In genomic region chr17:77889866-77890760, GRCh38 we compare ENCODE assay signal across 16 cellular contexts.
A peak's percentile ranks its signal among the peaks of the same experiment; 100 is the strongest.
DNase-seq lines count a peak whose midpoint lies in the region; ATAC-seq and TF ChIP-seq lines count a peak whose summit lies in the region.
"Had no signal": no experiment of that assay in that cellular context is flagged by ENCODE, and none has a peak within 500 bp of the region (broad histone marks: within the 10 kb centered on the region; RNA-seq: fewer than 3 reads in every experiment).

No MANE protein-coding gene starts in this region.

- peak; percentile 69 for DNase-seq in cardiac septum (ENCODE audit: low spot score)
- DNase-seq in right atrium auricular region (ENCODE audit: low spot score) = no peak
- peak in 2 of 3 donors; percentile 34 to 40 for DNase-seq in Peyer's patch
- peak; percentile 27 to 57 for DNase-seq in left lung
- peak; percentile 71 for DNase-seq in spleen
- no peak for DNase-seq in SHP77 (lab: John Stamatoyannopoulos, UW)
- no peak for DNase-seq in endodermal cell
- no peak for DNase-seq in 8988T
- DNase-seq: COR-L47, GF-D8, NCI-H187 treated with DMSO at 0.1 percent for 48 hours, NCI-H69 had no signal

- H3K4me1 Mint-ChIP-seq in endodermal cell = peaks cover 7% of the 10 kb centered on the region

- no peaks in the 10 kb centered on the region for H3K9me3 Mint-ChIP-seq in endodermal cell

- H3K9me3 ChIP-seq in right atrium auricular region = no peaks in the 10 kb centered on the region
- no peaks in the 10 kb centered on the region for H3K9me3 ChIP-seq in Peyer's patch
- H3K9me3 ChIP-seq in left lung = no peaks in the 10 kb centered on the region
- H3K9me3 ChIP-seq in spleen = no peaks in the 10 kb centered on the region
- no peaks in the 10 kb centered on the region for H3K9me3 ChIP-seq in endodermal cell (ENCODE audit: control insufficient read depth, low read length)
- H3K9me3 ChIP-seq: A549 had no signal

- no peak overlapping the region for H3K9ac ChIP-seq in endodermal cell (ENCODE audit: extremely low read depth, low read length, poor library complexity, severe bottlenecking)

- no peak overlapping the region for H3K27ac ChIP-seq in right atrium auricular region
- H3K27ac ChIP-seq in Peyer's patch = no peak overlapping the region
- H3K27ac ChIP-seq in left lung = no peak overlapping the region
- H3K27ac ChIP-seq in spleen = no peak overlapping the region
- H3K27ac ChIP-seq in endodermal cell (ENCODE audit: low read depth, low read length) = no peak overlapping the region
- H3K27ac ChIP-seq: A549, C4-2B, RWPE1 had no signal

- WGBS in spleen, 5 donors = 82 to 92% (median 88%) methylated on average over 23 to 28 of the region's 28 CpGs
- WGBS in endodermal cell (ENCODE audit: insufficient coverage in 1 of 2, insufficient read length in 1 of 2), 2 experiments = 89 to 90% methylated on average over 25 to 27 of the region's 28 CpGs

- H3K4me3 Mint-ChIP-seq in endodermal cell = no peak overlapping the region

- intact Hi-C loops in cardiac septum (cut with DNase I) (no loop called here), left lung (cut with DNase I) (no loop called here), spleen (cut with DNase I; ENCODE audit: low total_unique reads) (no loop called here)

- peaks cover 39% of the 10 kb centered on the region for H3K27me3 Mint-ChIP-seq in endodermal cell (ENCODE audit: insufficient read depth)

- peaks cover 0 to 11% of the 10 kb centered on the region in 2 donors for H3K4me1 ChIP-seq in right atrium auricular region
- H3K4me1 ChIP-seq in Peyer's patch = peaks cover 0 to 5% (median 0%) of the 10 kb centered on the region in 4 donors
- peaks cover 0 to 32% of the 10 kb centered on the region in 2 donors for H3K4me1 ChIP-seq in left lung
- peaks cover 6 to 54% (median 40%) of the 10 kb centered on the region in 6 donors for H3K4me1 ChIP-seq in spleen
- no peaks in the 10 kb centered on the region for H3K4me1 ChIP-seq in endodermal cell (ENCODE audit: control insufficient read depth, insufficient read depth, low read length)

- TF ChIP-seq CTCF in right atrium auricular region (IDR thresholded peaks at IDR 0.05) (no peak), Peyer's patch (IDR thresholded peaks at IDR 0.05) (no peak), left lung (IDR thresholded peaks at IDR 0.05) (no peak), spleen (IDR thresholded peaks at IDR 0.05 in 8 of 11, conservative IDR thresholded peaks at IDR 0.05 in 3 of 11) (no peak), endodermal cell (conservative IDR thresholded peaks at IDR 0.05) (no peak)

- no peak for ATAC-seq in left lung

- H3K27me3 ChIP-seq in right atrium auricular region (no peaks in the 10 kb centered on the region), Peyer's patch (no peaks in the 10 kb centered on the region), left lung (peaks cover 0 to 69% of the 10 kb centered on the region in 2 donors), spleen (replicated peaks in 1 of 7) (peaks cover 0 to 61% (median 6%) of the 10 kb centered on the region in 7 donors), endodermal cell (ENCODE audit: control insufficient read depth, insufficient read depth, low read length, poor library complexity, severe bottlenecking) (peaks cover 35% of the 10 kb centered on the region)

- TF ChIP-seq POLR2A in Peyer's patch (IDR thresholded peaks at IDR 0.05) = no peak
- TF ChIP-seq POLR2A in spleen (IDR thresholded peaks at IDR 0.05) = no peak

- H3K27ac Mint-ChIP-seq in endodermal cell = no peak overlapping the region

- no peaks in the 10 kb centered on the region for H3K36me3 ChIP-seq in right atrium auricular region
- no peaks in the 10 kb centered on the region for H3K36me3 ChIP-seq in Peyer's patch
- no peaks in the 10 kb centered on the region for H3K36me3 ChIP-seq in left lung
- no peaks in the 10 kb centered on the region for H3K36me3 ChIP-seq in spleen
- H3K36me3 ChIP-seq in endodermal cell (ENCODE audit: control insufficient read depth, insufficient read depth, low read length) = no peaks in the 10 kb centered on the region

- no peaks in the 10 kb centered on the region for H3K36me3 Mint-ChIP-seq in endodermal cell (ENCODE audit: low read depth)
- H3K36me3 Mint-ChIP-seq: IgD-negative memory B cell had no signal

- H3K4me3 ChIP-seq in right atrium auricular region (no peak overlapping the region), Peyer's patch (no peak overlapping the region), left lung (no peak overlapping the region), spleen (no peak overlapping the region), endodermal cell (ENCODE audit: low read length) (no peak overlapping the region)
- H3K4me3 ChIP-seq: A549 had no signal

Comparison
In these comparisons a context has a peak if more than half of its experiments do, and no peak if none do; other contexts are left out.
1. DNase-seq: peak in cardiac septum (single experiment), Peyer's patch (2 of 3), left lung (2 of 2) and spleen (single experiment); none in right atrium auricular region (single experiment), SHP77 (0 of 2), endodermal cell (single experiment) and 8988T (single experiment).